In genomic region chr4:85587952-85588351, GRCh38 we compare ENCODE assay signal across 18 cellular contexts.
"Had no signal": no experiment of that assay in that cellular context is flagged by ENCODE, and none has a peak within 500 bp of the region (broad histone marks: within the 10 kb centered on the region; RNA-seq: fewer than 3 reads in every experiment).

No MANE protein-coding gene starts in this region.

- H3K4me3 ChIP-seq: heart left ventricle, lung, prostate gland, thoracic aorta had no signal

- H3K9me3 ChIP-seq: prostate gland, thoracic aorta had no signal

- H3K27ac ChIP-seq: epithelial cell of prostate, heart left ventricle, prostate gland, thoracic aorta had no signal

- FAIRE-seq: kidney had no signal

- H3K36me3 ChIP-seq: heart left ventricle, prostate gland, thoracic aorta had no signal

- H3K27me3 ChIP-seq: heart left ventricle had no signal

- H3K4me1 ChIP-seq: heart left ventricle, prostate gland had no signal

- DNase-seq: activated CD4-positive, alpha-beta memory T cell treated with anti-CD3 and anti-CD28 coated beads, Interleukin-2, amount 10 ng/mL, durations not matched to agents 7 days and 5 days; activated CD4-positive, alpha-beta T cell treated with anti-CD3 and anti-CD28 coated beads for 48 hours; activated effector memory CD4-positive, alpha-beta T cell treated with Interleukin-2 at 50 U/mL for 16 hours; activated naive CD4-positive, alpha-beta T cell treated with anti-CD3 and anti-CD28 coated beads, Interleukin-2, amount 10 ng/mL, durations not matched to agents 7 days and 5 days; activated T-cell treated with anti-CD3 and anti-CD28 coated beads, Interleukin-2, amount 50 U/mL, for 72 hours; cortex of kidney; endodermal cell; heart left ventricle; kidney; natural killer cell; stimulated activated CD4-positive, alpha-beta T cell treated with anti-CD3 and anti-CD28 coated beads, Interleukin-2, amount 100 ng/mL, for 48 hours; stimulated activated CD8-positive, alpha-beta memory T cell treated with anti-CD3 and anti-CD28 coated beads, Interleukin-4, amount 100 ng/mL, for 48 hours; stimulated activated naive CD4-positive, alpha-beta T cell; T-helper 1 cell had no signal
